Comparison of ENCODE assay signal across 8 cellular contexts in genomic region chr14:102317564-102318248, GRCh38. TPM values are rescaled to one million over a fixed set of nuclear protein-coding genes. Genes with fewer than 3 reads are reported as not detected.
DNase-seq lines count a peak whose midpoint lies in the region; ATAC-seq lines count a peak whose summit lies in the region.

No MANE protein-coding gene starts in this region.

- H3K23ac ChIP-seq in trophoblast cell (ENCODE audit: low read length): no peak overlapping the region

- H2BK120ac ChIP-seq in trophoblast cell (ENCODE audit: insufficient read depth, low read length, poor library complexity): no peak overlapping the region

- POLR2A ChIA-PET in activated CD4-positive, alpha-beta memory T cell treated with anti-CD3 and anti-CD28 coated beads, Interleukin-2, amount 10 ng/mL, durations not matched to agents 7 days and 5 days (lab: Charles Lee): interaction anchor here (0.9 to 5.9 kb wide), 5 partner anchors 12 to 200 kb away, joined by 4 to 52 read pairs (median 4); partner anchors contain the start of genes CINP, MOK and TECPR2

- H2AFZ ChIP-seq in trophoblast cell (ENCODE audit: insufficient read depth, low read length, poor library complexity): peak overlapping the region; percentile 0

- no peak overlapping the region for H4K8ac ChIP-seq in trophoblast cell (ENCODE audit: low read depth, low read length)

- H2AK5ac ChIP-seq in trophoblast cell (ENCODE audit: low read length): no peak overlapping the region

- no peaks in the 10 kb centered on the region for H3K9me3 Mint-ChIP-seq in activated CD4-positive, alpha-beta memory T cell treated with anti-CD3 and anti-CD28 coated beads, Interleukin-2, amount 10 ng/mL, durations not matched to agents 7 days and 5 days

- no peak overlapping the region for H2BK12ac ChIP-seq in trophoblast cell (ENCODE audit: low read length)

- H3K36me3 ChIP-seq in trophoblast cell (ENCODE audit: control insufficient read depth in 1 of 2, insufficient read depth in 2 of 2, low read length in 2 of 2): peaks cover 0 to 4% of the 10 kb centered on the region in 2 experiments

- H3K36me3 Mint-ChIP-seq in activated CD4-positive, alpha-beta memory T cell treated with anti-CD3 and anti-CD28 coated beads, Interleukin-2, amount 10 ng/mL, durations not matched to agents 7 days and 5 days (ENCODE audit: low read depth): peaks cover 2% of the 10 kb centered on the region

- ATAC-seq in GM19023 (IDR thresholded peaks at IDR 0.05; ENCODE audit: unreplicated experiment): no peak

- peaks cover 10% of the 10 kb centered on the region for H3K79me1 ChIP-seq in trophoblast cell (ENCODE audit: low read length)

- H3K4me1 Mint-ChIP-seq in activated CD4-positive, alpha-beta memory T cell treated with anti-CD3 and anti-CD28 coated beads, Interleukin-2, amount 10 ng/mL, durations not matched to agents 7 days and 5 days: peaks cover 72% of the 10 kb centered on the region

- no peak overlapping the region for H3K18ac ChIP-seq in trophoblast cell (ENCODE audit: low read length)

- peaks cover 8% of the 10 kb centered on the region for H3K79me2 ChIP-seq in trophoblast cell (ENCODE audit: control insufficient read depth, insufficient read depth, low read length, poor library complexity)

- H3K27me3 Mint-ChIP-seq in activated CD4-positive, alpha-beta memory T cell treated with anti-CD3 and anti-CD28 coated beads, Interleukin-2, amount 10 ng/mL, durations not matched to agents 7 days and 5 days: no peaks in the 10 kb centered on the region

- peak; percentile 62 for DNase-seq in activated CD4-positive, alpha-beta T cell treated with anti-CD3 and anti-CD28 coated beads for 48 hours
- no peak for DNase-seq in activated CD4-positive, alpha-beta T cell treated with anti-CD3 and anti-CD28 coated beads, Interleukin-2, amount 50 U/mL, for 4 hours
- peak; percentile 30 for DNase-seq in NCI-H1436 treated with DMSO at 0.1 percent for 48 hours (lab: John Stamatoyannopoulos, UW)
- peak; percentile 59 for DNase-seq in activated CD4-positive, alpha-beta memory T cell treated with anti-CD3 and anti-CD28 coated beads, Interleukin-2, amount 10 ng/mL, durations not matched to agents 7 days and 5 days
- DNase-seq in globus pallidus (ENCODE audit: low spot score): peak; percentile 55
- DNase-seq in trophoblast cell: peak; percentile 85 to 93
- no peak for DNase-seq in hepatic stellate cell (ENCODE audit: low spot score)

- H3K9me3 ChIP-seq in trophoblast cell (ENCODE audit: insufficient read depth, low read depth, low read length): no peaks in the 10 kb centered on the region

- WGBS in trophoblast cell (ENCODE audit: extremely low coverage, insufficient coverage, insufficient read length): no CpG with 5 or more reads among the region's 12 CpGs

- H3K4me2 ChIP-seq in trophoblast cell (ENCODE audit: low read length): peak overlapping the region; percentile 85

- CTCF ChIA-PET in activated CD4-positive, alpha-beta memory T cell treated with anti-CD3 and anti-CD28 coated beads, Interleukin-2, amount 10 ng/mL, durations not matched to agents 7 days and 5 days (lab: Charles Lee): interaction anchor here (1.0 to 2.6 kb wide), 12 partner anchors 9 to 368 kb away, joined by 3 to 31 read pairs (median 6); partner anchors contain the start of genes CINP, MOK and TECPR2

- H2BK5ac ChIP-seq in trophoblast cell (ENCODE audit: low read depth, low read length, poor library complexity): no peak overlapping the region

- H3K14ac ChIP-seq in trophoblast cell (ENCODE audit: low read length): no peak overlapping the region

- H4K91ac ChIP-seq in trophoblast cell (ENCODE audit: low read depth, low read length): no peak overlapping the region

- no peak overlapping the region for H4K12ac ChIP-seq in trophoblast cell (ENCODE audit: low read depth, low read length)

- peak overlapping the region; percentile 84 for H3K27ac Mint-ChIP-seq in activated CD4-positive, alpha-beta memory T cell treated with anti-CD3 and anti-CD28 coated beads, Interleukin-2, amount 10 ng/mL, durations not matched to agents 7 days and 5 days

- peak overlapping the region; percentile 76 for H3K4me3 ChIP-seq in trophoblast cell (ENCODE audit: low read depth, low read length)

- H3K9ac ChIP-seq in trophoblast cell (ENCODE audit: low read length): no peak overlapping the region

- no peaks in the 10 kb centered on the region for H3K27me3 ChIP-seq in trophoblast cell (ENCODE audit: insufficient read depth, low read length)

- H3K4me3 Mint-ChIP-seq in activated CD4-positive, alpha-beta memory T cell treated with anti-CD3 and anti-CD28 coated beads, Interleukin-2, amount 10 ng/mL, durations not matched to agents 7 days and 5 days: peak overlapping the region; percentile 80

- H3K27ac ChIP-seq in trophoblast cell (ENCODE audit: low read depth, low read length): peak overlapping the region; percentile 67

- H3K4ac ChIP-seq in trophoblast cell (ENCODE audit: low read depth, low read length): no peak overlapping the region

- H3K4me1 ChIP-seq in trophoblast cell (ENCODE audit: control insufficient read depth in 1 of 2, insufficient read depth in 2 of 2, low read length in 2 of 2): peaks cover 8 to 11% of the 10 kb centered on the region in 2 experiments

RNA-seq across cellular contexts. Expression of gene ZNF839, which starts 1.8 kb away (rescaled TPM):
- total RNA-seq in activated CD4-positive, alpha-beta memory T cell treated with anti-CD3 and anti-CD28 coated beads, Interleukin-2, amount 10 ng/mL, durations not matched to agents 7 days and 5 days: 10 to 100 TPM; 15.1 to 15.3 TPM
- 4.2 and 4.8 TPM in 2 replicates for polyA plus RNA-seq in trophoblast cell (2013)

RNA-seq across cellular contexts. Expression of gene MOK, which starts 12.7 kb away (rescaled TPM):
- total RNA-seq in activated CD4-positive, alpha-beta memory T cell treated with anti-CD3 and anti-CD28 coated beads, Interleukin-2, amount 10 ng/mL, durations not matched to agents 7 days and 5 days: 1 to 10 TPM in 1 of 2 experiments, under 1 TPM in 1; 0.88 to 1.4 TPM
- polyA plus RNA-seq in trophoblast cell (2013): 2.2 and 2.3 TPM in 2 replicates

RNA-seq across cellular contexts. Expression of gene CINP, which starts 45.0 kb away (rescaled TPM):
- total RNA-seq in activated CD4-positive, alpha-beta memory T cell treated with anti-CD3 and anti-CD28 coated beads, Interleukin-2, amount 10 ng/mL, durations not matched to agents 7 days and 5 days: 10 to 100 TPM; 27.3 to 29.8 TPM
- polyA plus RNA-seq in trophoblast cell (2013): 22.1 and 23.0 TPM in 2 replicates

RNA-seq across cellular contexts. Expression of gene TECPR2, which starts 45.0 kb away (rescaled TPM):
- 10 to 100 TPM; 12.3 to 12.5 TPM for total RNA-seq in activated CD4-positive, alpha-beta memory T cell treated with anti-CD3 and anti-CD28 coated beads, Interleukin-2, amount 10 ng/mL, durations not matched to agents 7 days and 5 days
- 6.6 and 6.9 TPM in 2 replicates for polyA plus RNA-seq in trophoblast cell (2013)

Comparison
In these comparisons a context has a peak if more than half of its experiments do, and no peak if none do; other contexts are left out.
1. DNase-seq: peak in activated CD4-positive, alpha-beta T cell treated with anti-CD3 and anti-CD28 coated beads for 48 hours (single experiment), NCI-H1436 treated with DMSO at 0.1 percent for 48 hours (single experiment), activated CD4-positive, alpha-beta memory T cell treated with anti-CD3 and anti-CD28 coated beads, Interleukin-2, amount 10 ng/mL, durations not matched to agents 7 days and 5 days (single experiment), globus pallidus (single experiment) and trophoblast cell (2 of 2); none in activated CD4-positive, alpha-beta T cell treated with anti-CD3 and anti-CD28 coated beads, Interleukin-2, amount 50 U/mL, for 4 hours (0 of 2) and hepatic stellate cell (single experiment).